2 cellular contexts compared by ENCODE assay signal in the genomic region with DNA sequence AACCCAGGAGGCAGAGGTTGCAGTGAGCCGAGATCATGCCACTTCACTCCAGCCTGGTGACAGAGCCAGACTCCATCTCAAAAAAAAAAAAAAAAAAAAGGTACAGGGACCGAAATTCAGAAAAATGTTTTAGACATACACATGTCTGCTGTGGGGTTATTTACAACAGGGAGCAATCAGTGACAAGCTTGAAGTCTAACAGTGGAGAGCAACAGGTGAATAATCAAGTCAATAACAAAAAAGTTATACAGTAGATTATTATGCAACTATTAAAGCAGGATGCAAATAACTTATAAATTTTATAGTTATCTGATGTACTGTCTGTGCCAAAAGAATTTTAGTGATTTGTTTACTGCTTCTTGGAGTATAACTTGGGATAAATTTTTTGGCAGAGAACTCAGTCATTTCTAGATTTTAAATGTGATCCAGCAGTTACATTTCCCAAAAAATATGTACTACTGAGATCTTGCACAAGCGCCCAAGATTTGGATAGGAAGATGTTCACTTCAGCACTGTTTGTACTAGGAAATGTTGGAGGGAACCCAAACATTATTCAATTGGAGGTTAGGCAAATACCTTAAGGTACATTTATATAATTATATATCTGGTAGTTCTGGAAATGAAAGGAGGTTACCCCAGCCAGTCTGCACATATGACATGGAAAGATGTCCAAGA.
A peak's percentile ranks its signal among the peaks of the same experiment; 100 is the strongest.
TF ChIP-seq lines count a peak whose summit lies in the region.

No MANE protein-coding gene starts in this region.

TF ChIP-seq in HEK293, 187 proteins besides CTCF, POLR2A, EP300 and RAD21:
- TF ChIP-seq SCRT1 (tag by site-specific recombination; IDR thresholded peaks at IDR 0.05; ENCODE audit: borderline replicate concordance) (peak; percentile 64; the same call in 1 of the 2 replicates), ZNF394 (tag by site-specific recombination; IDR thresholded peaks at IDR 0.05; ENCODE audit: borderline replicate concordance) (no peak), SCRT2 (tag by site-specific recombination; IDR thresholded peaks at IDR 0.05) (peak; percentile 81)

TF ChIP-seq in GM12878, 131 proteins besides CTCF, POLR2A, EP300 and RAD21:
- TF ChIP-seq DPF2 (IDR thresholded peaks at IDR 0.05) (no peak), CREB1 (IDR thresholded peaks at IDR 0.05; ENCODE audit: low read depth) (no peak), PML (IDR thresholded peaks at IDR 0.05; ENCODE audit: low read length) (no peak), STAT3 (IDR thresholded peaks at IDR 0.05; ENCODE audit: low read depth, low read length) (no peak), TARDBP (IDR thresholded peaks at IDR 0.05; ENCODE audit: borderline replicate concordance) (no peak), MXI1 (IDR thresholded peaks at IDR 0.05; ENCODE audit: low read depth, low read length) (no peak), SRF (IDR thresholded peaks at IDR 0.05; ENCODE audit: low read depth in 2 of 2, low read length in 2 of 2) (no peak), NRF1 (conservative IDR thresholded peaks at IDR 0.05; ENCODE audit: low read depth, low read length) (no peak), ZBED1 (IDR thresholded peaks at IDR 0.05; ENCODE audit: borderline replicate concordance) (no peak)
- TF ChIP-seq, protein P1, sequence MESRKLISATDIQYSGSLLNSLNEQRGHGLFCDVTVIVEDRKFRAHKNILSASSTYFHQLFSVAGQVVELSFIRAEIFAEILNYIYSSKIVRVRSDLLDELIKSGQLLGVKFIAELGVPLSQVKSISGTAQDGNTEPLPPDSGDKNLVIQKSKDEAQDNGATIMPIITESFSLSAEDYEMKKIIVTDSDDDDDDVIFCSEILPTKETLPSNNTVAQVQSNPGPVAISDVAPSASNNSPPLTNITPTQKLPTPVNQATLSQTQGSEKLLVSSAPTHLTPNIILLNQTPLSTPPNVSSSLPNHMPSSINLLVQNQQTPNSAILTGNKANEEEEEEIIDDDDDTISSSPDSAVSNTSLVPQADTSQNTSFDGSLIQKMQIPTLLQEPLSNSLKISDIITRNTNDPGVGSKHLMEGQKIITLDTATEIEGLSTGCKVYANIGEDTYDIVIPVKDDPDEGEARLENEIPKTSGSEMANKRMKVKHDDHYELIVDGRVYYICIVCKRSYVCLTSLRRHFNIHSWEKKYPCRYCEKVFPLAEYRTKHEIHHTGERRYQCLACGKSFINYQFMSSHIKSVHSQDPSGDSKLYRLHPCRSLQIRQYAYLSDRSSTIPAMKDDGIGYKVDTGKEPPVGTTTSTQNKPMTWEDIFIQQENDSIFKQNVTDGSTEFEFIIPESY (IDR thresholded peaks at IDR 0.05) = no peak
